Comparison of ENCODE assay signal across 7 cellular contexts in genomic region chr1:12179111-12179519, GRCh38. TPM values are rescaled to one million over a fixed set of nuclear protein-coding genes. Genes with fewer than 3 reads are reported as not detected.
A peak's percentile ranks its signal among the peaks of the same experiment; 100 is the strongest.
DNase-seq lines count a peak whose midpoint lies in the region; ATAC-seq and TF ChIP-seq lines count a peak whose summit lies in the region.

No MANE protein-coding gene starts in this region.

- H3K36me3 Mint-ChIP-seq in stimulated activated memory B cell treated with anti-CD40 and anti-IgM and Interleukin-4, amounts not matched to agents 10 μg/mL and 1 μg/mL and 100 μg/mL, for 72 hours = peaks cover 33% of the 10 kb centered on the region

- peaks cover 96% of the 10 kb centered on the region for H3K4me1 Mint-ChIP-seq in stimulated activated memory B cell treated with anti-CD40 and anti-IgM and Interleukin-4, amounts not matched to agents 10 μg/mL and 1 μg/mL and 100 μg/mL, for 72 hours

- H3K4me3 ChIP-seq in SJCRH30 (no peak overlapping the region), right lobe of liver (no peak overlapping the region)

- H3K36me3 ChIP-seq in SJCRH30 (no peaks in the 10 kb centered on the region), right lobe of liver (no peaks in the 10 kb centered on the region)

- TF ChIP-seq CTCF in right lobe of liver (IDR thresholded peaks at IDR 0.05) = no peak

- TF ChIP-seq POLR2A in right lobe of liver (IDR thresholded peaks at IDR 0.05) = no peak

- H3K27ac ChIP-seq in SJCRH30 = no peak overlapping the region
- peak overlapping the region; percentile 84 to 93 (median 92) for H3K27ac ChIP-seq in right lobe of liver

- intact Hi-C loops in right lobe of liver (cut with DNase I) = no loop called here

- WGBS in right lobe of liver (ENCODE audit: insufficient coverage, low coverage, low lambda C conversion rate, missing lambda C conversion rate) = no CpG with 5 or more reads among the region's 17 CpGs

- no peak for ATAC-seq in right lobe of liver
- peak; percentile 57 for ATAC-seq in stimulated activated memory B cell treated with anti-CD40 and anti-IgM and Interleukin-4, amounts not matched to agents 10 μg/mL and 1 μg/mL and 100 μg/mL, for 72 hours
- no peak for ATAC-seq in GM21619 (IDR thresholded peaks at IDR 0.05; ENCODE audit: unreplicated experiment)

- no peaks in the 10 kb centered on the region for H3K9me3 Mint-ChIP-seq in stimulated activated memory B cell treated with anti-CD40 and anti-IgM and Interleukin-4, amounts not matched to agents 10 μg/mL and 1 μg/mL and 100 μg/mL, for 72 hours

- peak overlapping the region; percentile 38 for H3K4me3 Mint-ChIP-seq in stimulated activated memory B cell treated with anti-CD40 and anti-IgM and Interleukin-4, amounts not matched to agents 10 μg/mL and 1 μg/mL and 100 μg/mL, for 72 hours

- peak overlapping the region; percentile 75 for H3K27ac Mint-ChIP-seq in stimulated activated memory B cell treated with anti-CD40 and anti-IgM and Interleukin-4, amounts not matched to agents 10 μg/mL and 1 μg/mL and 100 μg/mL, for 72 hours

- H3K9me3 ChIP-seq in SJCRH30 (replicated peaks) = no peaks in the 10 kb centered on the region
- H3K9me3 ChIP-seq in right lobe of liver = no peaks in the 10 kb centered on the region

- H3K27me3 ChIP-seq in SJCRH30 = no peaks in the 10 kb centered on the region
- no peaks in the 10 kb centered on the region for H3K27me3 ChIP-seq in right lobe of liver

- H3K4me1 ChIP-seq in SJCRH30 = peaks cover 29% of the 10 kb centered on the region
- H3K4me1 ChIP-seq in right lobe of liver = peaks cover 0 to 57% (median 25%) of the 10 kb centered on the region in 4 donors

- H3K27me3 Mint-ChIP-seq in stimulated activated memory B cell treated with anti-CD40 and anti-IgM and Interleukin-4, amounts not matched to agents 10 μg/mL and 1 μg/mL and 100 μg/mL, for 72 hours = no peaks in the 10 kb centered on the region

- DNase-seq in SJCRH30 (peak; percentile 55 to 62), right lobe of liver (peak in 1 of 3 donors; percentile 60), KG1 (lab: John Stamatoyannopoulos, UW) (no peak), NCI-H2029 (lab: John Stamatoyannopoulos, UW) (no peak)
- peak; percentile 78 for DNase-seq in activated gamma-delta T cell treated with anti-CD3 and anti-CD28 coated beads, Interleukin-2, amount 50 U/mL, for 16 hours (ENCODE audit: low read depth)

RNA-seq across cellular contexts. Expression of gene TNFRSF1B, which starts 12.3 kb away (rescaled TPM):
- total RNA-seq in SJCRH30 (2014; rRNA removed; shearing (Covaris generic)) = 6.8 and 7.0 TPM in 2 replicates
- total RNA-seq in right lobe of liver = 10 to 100 TPM; 12.9 to 56.9 (median 26.5) TPM

RNA-seq across cellular contexts. Expression of gene VPS13D, which starts 50.7 kb away (rescaled TPM):
- 32.4 and 33.1 TPM in 2 replicates for total RNA-seq in SJCRH30 (2014; rRNA removed; shearing (Covaris generic))
- 10 to 100 TPM; 25.9 to 36.9 (median 30.8) TPM for total RNA-seq in right lobe of liver

Comparison
In these comparisons a context has a peak if more than half of its experiments do, and no peak if none do; other contexts are left out.
1. DNase-seq: peak in SJCRH30 (2 of 2) and activated gamma-delta T cell treated with anti-CD3 and anti-CD28 coated beads, Interleukin-2, amount 50 U/mL, for 16 hours (single experiment); none in KG1 (single experiment) and NCI-H2029 (single experiment).